In the genomic region with DNA sequence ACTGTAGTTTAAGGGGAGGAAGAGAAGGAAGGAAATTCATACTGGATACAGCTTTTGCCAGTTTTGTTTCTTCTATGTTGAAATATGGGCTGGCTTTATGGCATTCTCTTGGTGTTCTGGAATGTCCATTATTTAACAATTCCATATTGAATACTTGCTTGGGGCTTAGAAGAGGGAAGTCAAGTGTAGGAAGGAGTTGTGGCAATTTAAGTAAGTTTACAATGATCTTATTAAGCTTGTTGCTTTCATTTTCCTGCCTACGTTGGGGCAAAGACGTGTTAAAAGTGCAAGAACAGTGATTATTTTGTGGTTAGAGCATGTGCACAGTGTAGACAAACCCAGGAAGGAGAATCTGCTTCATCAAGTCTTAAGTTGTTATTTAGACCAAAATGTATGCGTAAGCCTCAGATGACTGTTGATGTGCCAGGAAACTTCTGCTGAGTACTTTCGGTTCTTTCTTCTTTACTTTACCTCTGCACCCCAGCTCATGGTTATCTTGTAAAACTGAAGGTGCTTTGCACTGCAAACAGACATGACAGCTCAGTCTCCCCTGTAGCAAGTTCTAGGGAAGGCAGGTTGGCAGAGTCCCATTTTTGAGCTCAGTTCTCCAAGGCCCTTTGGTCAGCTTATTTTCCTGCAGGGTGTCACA, we compare ENCODE assay signal across 9 cellular contexts.
A peak's percentile ranks its signal among the peaks of the same experiment; 100 is the strongest.
DNase-seq lines count a peak whose midpoint lies in the region; ATAC-seq and TF ChIP-seq lines count a peak whose summit lies in the region.
"Had no signal": no experiment of that assay in that cellular context is flagged by ENCODE, and none has a peak within 500 bp of the region (broad histone marks: within the 10 kb centered on the region; RNA-seq: fewer than 3 reads in every experiment).

No MANE protein-coding gene starts in this region.

- H3K4me1 Mint-ChIP-seq in activated CD8-positive, alpha-beta T cell treated with anti-CD3 and anti-CD28 coated beads, Interleukin-2, amount 10 ng/mL, durations not matched to agents 7 days and 5 days (ENCODE audit: low read depth): peaks cover 52% of the 10 kb centered on the region

- H3K36me3 Mint-ChIP-seq in activated CD8-positive, alpha-beta T cell treated with anti-CD3 and anti-CD28 coated beads, Interleukin-2, amount 10 ng/mL, durations not matched to agents 7 days and 5 days (ENCODE audit: low read depth): peaks cover 5% of the 10 kb centered on the region

- no peaks in the 10 kb centered on the region for H3K79me2 ChIP-seq in ACC112 (ENCODE audit: control insufficient read depth, insufficient read depth, low read length, unreplicated experiment)

- peak overlapping the region; percentile 82 for H3K27ac Mint-ChIP-seq in activated CD8-positive, alpha-beta T cell treated with anti-CD3 and anti-CD28 coated beads, Interleukin-2, amount 10 ng/mL, durations not matched to agents 7 days and 5 days

- H3K9me3 ChIP-seq in BE2C: no peaks in the 10 kb centered on the region
- H3K9me3 ChIP-seq: adrenal gland had no signal

- H3K4me1 ChIP-seq in ACC112 (ENCODE audit: control insufficient read depth, insufficient read depth, low read length, unreplicated experiment): no peaks in the 10 kb centered on the region
- H3K4me1 ChIP-seq in BE2C: no peaks in the 10 kb centered on the region

- peaks cover 11% of the 10 kb centered on the region; the same call in 1 of the 2 replicates for H3K27me3 ChIP-seq in ACC112 (ENCODE audit: insufficient read depth, low read length)
- no peaks in the 10 kb centered on the region for H3K27me3 ChIP-seq in BE2C
- H3K27me3 ChIP-seq: adrenal gland had no signal

- POLR2A ChIA-PET in activated CD8-positive, alpha-beta T cell treated with anti-CD3 and anti-CD28 coated beads, Interleukin-2, amount 10 ng/mL, durations not matched to agents 7 days and 5 days (lab: Charles Lee): interaction anchor here (0.6 to 1.9 kb wide), 6 partner anchors 12 to 1776 kb away, joined by 3 to 25 read pairs (median 4); a partner anchor contains a TSS

- CTCF ChIA-PET in activated CD8-positive, alpha-beta T cell treated with anti-CD3 and anti-CD28 coated beads, Interleukin-2, amount 10 ng/mL, durations not matched to agents 7 days and 5 days (lab: Charles Lee): interaction anchor here (1.0 to 4.1 kb wide), 13 partner anchors 23 to 372 kb away, joined by 3 to 43 read pairs (median 4); a partner anchor contains a TSS

- peak; percentile 63 for DNase-seq in activated CD8-positive, alpha-beta T cell treated with anti-CD3 and anti-CD28 coated beads, Interleukin-2, amount 10 ng/mL, durations not matched to agents 7 days and 5 days
- DNase-seq in left colon (peak in 1 of 2 donors; percentile 15), amniotic stem cell (lab: John Stamatoyannopoulos, UW) (no peak), globus pallidus (ENCODE audit: low spot score) (no peak), BE2C (no peak)

- no peak overlapping the region for H2AFZ ChIP-seq in ACC112 (ENCODE audit: low read length, unreplicated experiment)

- no peaks in the 10 kb centered on the region for H3K36me3 ChIP-seq in ACC112 (ENCODE audit: insufficient read depth, low read length)
- no peaks in the 10 kb centered on the region for H3K36me3 ChIP-seq in BE2C
- H3K36me3 ChIP-seq: adrenal gland had no signal

- peak overlapping the region; percentile 66 for H3K4me3 Mint-ChIP-seq in activated CD8-positive, alpha-beta T cell treated with anti-CD3 and anti-CD28 coated beads, Interleukin-2, amount 10 ng/mL, durations not matched to agents 7 days and 5 days

- H3K27me3 Mint-ChIP-seq in activated CD8-positive, alpha-beta T cell treated with anti-CD3 and anti-CD28 coated beads, Interleukin-2, amount 10 ng/mL, durations not matched to agents 7 days and 5 days (ENCODE audit: low read depth): no peaks in the 10 kb centered on the region

- peaks cover 9% of the 10 kb centered on the region for H3K9me3 Mint-ChIP-seq in activated CD8-positive, alpha-beta T cell treated with anti-CD3 and anti-CD28 coated beads, Interleukin-2, amount 10 ng/mL, durations not matched to agents 7 days and 5 days (ENCODE audit: insufficient read depth)

- H3K27ac ChIP-seq in ACC112 (ENCODE audit: low read depth, low read length): no peak overlapping the region

- H3K4me3 ChIP-seq in ACC112 (ENCODE audit: low read depth, low read length): 0 out of 2 replicates have a peak overlapping the region, but pooled peaks have one; percentile 11
- H3K4me3 ChIP-seq in BE2C (ENCODE audit: low read depth, low read length): no peak overlapping the region

- ATAC-seq in GM19438 (IDR thresholded peaks at IDR 0.05; ENCODE audit: low read depth, unreplicated experiment): peak; percentile 55
- ATAC-seq in HG03457 (IDR thresholded peaks at IDR 0.05; ENCODE audit: unreplicated experiment): peak; percentile 57
- peak; percentile 78 for ATAC-seq in activated CD8-positive, alpha-beta T cell treated with anti-CD3 and anti-CD28 coated beads, Interleukin-2, amount 10 ng/mL, durations not matched to agents 7 days and 5 days
- peak; percentile 39 for ATAC-seq in left colon

- intact Hi-C loops in left colon (cut with DNase I, micrococcal nuclease): loop anchor here in 1 of 2 donors (10.0 kb wide), 1 partner anchor 143 kb away; a partner anchor contains a TSS

- no peak for TF ChIP-seq CTCF in BE2C (IDR thresholded peaks at IDR 0.05; ENCODE audit: low read depth, low read length)
